In the genomic region with DNA sequence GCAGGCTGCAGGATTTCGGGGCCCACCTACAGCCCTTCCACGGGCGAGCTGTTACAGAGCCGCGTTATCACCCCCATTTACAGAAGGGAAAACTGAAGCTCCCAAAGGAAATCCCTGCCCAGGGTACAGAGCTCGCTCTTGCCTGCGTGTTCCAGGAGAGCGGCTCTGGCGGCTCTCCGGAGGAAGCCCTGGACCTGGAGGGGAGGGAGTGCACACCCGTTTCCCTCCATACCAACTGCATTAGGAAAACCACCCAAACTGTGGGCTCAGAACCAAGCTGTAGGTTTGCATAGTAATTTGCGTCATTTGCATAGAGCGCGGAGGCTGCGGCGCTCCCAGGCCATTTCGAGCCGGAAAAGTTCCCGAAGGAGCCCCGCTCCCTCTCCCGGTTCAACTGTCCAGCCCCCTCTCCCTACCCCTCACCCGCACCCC, we compare ENCODE assay signal across 8 cellular contexts. TPM values are rescaled to one million over a fixed set of nuclear protein-coding genes. Genes with fewer than 3 reads are reported as not detected.
A peak's percentile ranks its signal among the peaks of the same experiment; 100 is the strongest.
DNase-seq lines count a peak whose midpoint lies in the region; ATAC-seq, FAIRE-seq and TF ChIP-seq lines count a peak whose summit lies in the region.

No MANE protein-coding gene starts in this region.

- H3K36me3 ChIP-seq in SK-N-SH (replicated peaks in 1 of 2; ENCODE audit: control insufficient read depth in 1 of 2, insufficient read depth in 2 of 2, low read length in 1 of 2), result no peaks in the 10 kb centered on the region
- H3K36me3 ChIP-seq in endothelial cell of umbilical vein (ENCODE audit: control insufficient read depth in 2 of 2, extremely low read depth in 1 of 2, insufficient read depth in 2 of 2, low read length in 2 of 2), result no peaks in the 10 kb centered on the region
- H3K36me3 ChIP-seq in naive thymus-derived CD4-positive, alpha-beta T cell (ENCODE audit: control insufficient read depth in 2 of 3, insufficient read depth in 3 of 3, low read length in 3 of 3), result no peaks in the 10 kb centered on the region

- intact Hi-C loops in endothelial cell of umbilical vein (cut with micrococcal nuclease), result loop anchor here (1.0 to 10.0 kb wide), 12 partner anchors 24 to 606 kb away; no protein-coding TSS in a partner anchor
- intact Hi-C loops in naive thymus-derived CD4-positive, alpha-beta T cell (cut with micrococcal nuclease), result loop anchor here (1.0 to 5.0 kb wide), 12 partner anchors 24 to 632 kb away; a partner anchor contains a TSS

- DNase-seq in A549 (ENCODE audit: low read depth in 1 of 2, low spot score in 1 of 2) (peak in 1 of 2 experiments; percentile 68), SK-N-SH (no peak), endothelial cell of umbilical vein (ENCODE audit: low read depth, low spot score) (no peak), SKM-1 (lab: John Stamatoyannopoulos, UW; ENCODE audit: unreplicated experiment) (no peak)
- DNase-seq in naive thymus-derived CD4-positive, alpha-beta T cell, result no peak
- no peak for DNase-seq in NK-92 treated with Interleukin-12 subunit alpha and Interleukin-12 subunit beta, amount 100 ng/mL, for 24 hours (lab: John Stamatoyannopoulos, UW)

- H3K9me3 ChIP-seq in A549, result no peaks in the 10 kb centered on the region
- H3K9me3 ChIP-seq in SK-N-SH, result no peaks in the 10 kb centered on the region
- no peaks in the 10 kb centered on the region for H3K9me3 ChIP-seq in endothelial cell of umbilical vein (replicated peaks; ENCODE audit: control insufficient read depth, insufficient read depth, low read length)
- no peaks in the 10 kb centered on the region for H3K9me3 ChIP-seq in naive thymus-derived CD4-positive, alpha-beta T cell (ENCODE audit: control insufficient read depth in 2 of 3, low read length in 3 of 3)

- H3K27ac ChIP-seq in A549, result peak overlapping the region; percentile 94 to 95
- H3K27ac ChIP-seq in SK-N-SH (ENCODE audit: low read depth in 2 of 2, low read length in 1 of 2), result peak overlapping the region; percentile 70 to 94
- no peak overlapping the region for H3K27ac ChIP-seq in endothelial cell of umbilical vein (ENCODE audit: insufficient read depth, low read depth, low read length)
- H3K27ac ChIP-seq in naive thymus-derived CD4-positive, alpha-beta T cell (ENCODE audit: low read depth, low read length), result peak overlapping the region; percentile 82

- H3K4me2 ChIP-seq in A549 (peak overlapping the region; percentile 86), SK-N-SH (peak overlapping the region; percentile 98), endothelial cell of umbilical vein (ENCODE audit: insufficient read depth, low read length) (peak overlapping the region; percentile 70)

- POLR2A ChIA-PET in A549 (lab: Yijun Ruan, JAX) (interaction anchor here (0.5 to 1.8 kb wide), 16 partner anchors 26 to 284 kb away, joined by 3 to 8 read pairs (median 4); a partner anchor contains a TSS), SK-N-SH (lab: Yijun Ruan, JAX) (interaction anchor here (1.0 to 2.0 kb wide), 11 partner anchors 13 to 175 kb away, joined by 3 to 13 read pairs (median 4); a partner anchor contains a TSS), endothelial cell of umbilical vein (lab: Charles Lee) (interaction anchor here (0.7 to 1.2 kb wide), 5 partner anchors 10 to 1338 kb away, joined by 3 to 6 read pairs (median 3); no protein-coding TSS in a partner anchor)
- POLR2A ChIA-PET in naive thymus-derived CD4-positive, alpha-beta T cell (lab: Charles Lee), result interaction anchor here (0.6 to 2.3 kb wide), 11 partner anchors 10 to 284 kb away, joined by 3 to 6 read pairs (median 3); a partner anchor contains a TSS

- H3K27me3 ChIP-seq in SK-N-SH (ENCODE audit: insufficient read depth) (no peaks in the 10 kb centered on the region), endothelial cell of umbilical vein (ENCODE audit: control insufficient read depth in 2 of 2, insufficient read depth in 2 of 2, low read length in 2 of 2) (no peaks in the 10 kb centered on the region)
- H3K27me3 ChIP-seq in naive thymus-derived CD4-positive, alpha-beta T cell (ENCODE audit: control insufficient read depth in 2 of 2, insufficient read depth in 2 of 2, low read length in 2 of 2), result no peaks in the 10 kb centered on the region

- no peak for TF ChIP-seq EP300 in A549 (IDR thresholded peaks at IDR 0.05)
- TF ChIP-seq EP300 in SK-N-SH (IDR thresholded peaks at IDR 0.05; ENCODE audit: borderline replicate concordance in 1 of 2, low read depth in 1 of 2, low read length in 1 of 2), result no peak

- no peak for TF ChIP-seq POLR2A in A549 (IDR thresholded peaks at IDR 0.05; ENCODE audit: low read length)
- TF ChIP-seq POLR2A in endothelial cell of umbilical vein (IDR thresholded peaks at IDR 0.05; ENCODE audit: low read depth, low read length), result no peak

- peaks cover 9% of the 10 kb centered on the region for H3F3A ChIP-seq in SK-N-SH (replicated peaks; ENCODE audit: insufficient read depth)

- 1% methylated on average over 20 of the region's 22 CpGs for WGBS in A549 (ENCODE audit: missing lambda C conversion rate)
- under 1% methylated on average over 18 of the region's 22 CpGs for WGBS in SK-N-SH (ENCODE audit: low lambda C conversion rate)

- no peaks in the 10 kb centered on the region for H3K36me3 Mint-ChIP-seq in naive thymus-derived CD4-positive, alpha-beta T cell

- H3K9ac ChIP-seq in SK-N-SH (peak overlapping the region; percentile 82), endothelial cell of umbilical vein (replicated peaks; ENCODE audit: extremely low read depth, insufficient read depth, low read length) (no peak overlapping the region)

- peaks cover 0 to 7% (median 0%) of the 10 kb centered on the region in 5 donors for H3K27me3 Mint-ChIP-seq in naive thymus-derived CD4-positive, alpha-beta T cell

- H3K4me3 ChIP-seq in A549 (peak overlapping the region; percentile 69), GM08714 (ENCODE audit: low read length) (peak overlapping the region; percentile 58), SK-N-SH (ENCODE audit: low read depth in 2 of 2, low read length in 1 of 2) (peak overlapping the region; percentile 67 to 76), endothelial cell of umbilical vein (replicated peaks in 1 of 3; ENCODE audit: insufficient read depth in 1 of 3, low read depth in 1 of 3, low read length in 3 of 3) (peak overlapping the region; percentile 4 to 78 (median 55))
- H3K4me3 ChIP-seq in naive thymus-derived CD4-positive, alpha-beta T cell (ENCODE audit: low read length), result peak overlapping the region; percentile 68

- dilution Hi-C loops in endothelial cell of umbilical vein (cut with MboI; ENCODE audit: extremely low pct_ligation_motif_present, low sequenced_read_pairs), result no loop called here

- H3K9me1 ChIP-seq in endothelial cell of umbilical vein (replicated peaks; ENCODE audit: control insufficient read depth, extremely low read depth, insufficient read depth, low read length), result no peaks in the 10 kb centered on the region

- H3K4me3 Mint-ChIP-seq in naive thymus-derived CD4-positive, alpha-beta T cell, result peak overlapping the region; percentile 81 to 93 (median 92)

- H4K20me1 ChIP-seq in SK-N-SH (ENCODE audit: insufficient read depth) (no peaks in the 10 kb centered on the region), endothelial cell of umbilical vein (replicated peaks; ENCODE audit: control insufficient read depth, extremely low read depth, insufficient read depth, low read length) (no peaks in the 10 kb centered on the region)

- H2AFZ ChIP-seq in SK-N-SH (ENCODE audit: low read depth), result peak overlapping the region; percentile 79
- peak overlapping the region; percentile 72 for H2AFZ ChIP-seq in endothelial cell of umbilical vein (ENCODE audit: low read depth, low read length)

- no TSS peak for BruUV-seq in endothelial cell of umbilical vein (replicated peaks; lab: Mats Ljungman, UMichigan)

- TF ChIP-seq RAD21 in A549 (conservative IDR thresholded peaks at IDR 0.05 in 1 of 2, IDR thresholded peaks at IDR 0.05 in 1 of 2), result no peak
- TF ChIP-seq RAD21 in SK-N-SH (IDR thresholded peaks at IDR 0.05; ENCODE audit: low read length), result no peak

- H3K9me2 ChIP-seq in SK-N-SH, result no peaks in the 10 kb centered on the region

- H3K4me1 Mint-ChIP-seq in naive thymus-derived CD4-positive, alpha-beta T cell, result peaks cover 7 to 17% (median 9%) of the 10 kb centered on the region in 7 donors

- H3K9me3 Mint-ChIP-seq in naive thymus-derived CD4-positive, alpha-beta T cell, result no peaks in the 10 kb centered on the region

- no peak for FAIRE-seq in A549 (lab: Jason Lieb, UNC)
- no peak for FAIRE-seq in endothelial cell of umbilical vein (lab: Jason Lieb, UNC)

- CTCF ChIA-PET in A549 (lab: Yijun Ruan, JAX), result interaction anchor here (0.7 to 18.6 kb wide), 43 partner anchors 9 to 394 kb away, joined by 3 to 242 read pairs (median 5); a partner anchor contains a TSS
- CTCF ChIA-PET in SK-N-SH (lab: Yijun Ruan, JAX), result interaction anchor here (0.6 to 21.1 kb wide), 64 partner anchors 12 to 555 kb away, joined by 3 to 707 read pairs (median 5); a partner anchor contains a TSS
- CTCF ChIA-PET in endothelial cell of umbilical vein (lab: Charles Lee), result interaction anchor here (0.7 to 5.6 kb wide), 55 partner anchors 10 to 604 kb away, joined by 3 to 102 read pairs (median 7); a partner anchor contains a TSS
- CTCF ChIA-PET in naive thymus-derived CD4-positive, alpha-beta T cell (lab: Charles Lee), result interaction anchor here (0.6 to 6.4 kb wide), 33 partner anchors 10 to 394 kb away, joined by 3 to 70 read pairs (median 4); a partner anchor contains a TSS

- no peak for TF ChIP-seq CTCF in A549 (IDR thresholded peaks at IDR 0.05)
- TF ChIP-seq CTCF in SK-N-SH (IDR thresholded peaks at IDR 0.05), result no peak
- no peak for TF ChIP-seq CTCF in endothelial cell of umbilical vein (IDR thresholded peaks at IDR 0.05; ENCODE audit: extremely low read depth in 1 of 2, insufficient read depth in 1 of 2, low read depth in 1 of 2, low read length in 2 of 2)

- peak overlapping the region in 7 of 9 donors; percentile 88 to 94 (median 93) for H3K27ac Mint-ChIP-seq in naive thymus-derived CD4-positive, alpha-beta T cell

- peaks cover 13% of the 10 kb centered on the region for H3K4me1 ChIP-seq in A549
- peaks cover 4 to 59% of the 10 kb centered on the region in 2 experiments; a peak in 3 of 4 replicates for H3K4me1 ChIP-seq in SK-N-SH (ENCODE audit: control insufficient read depth in 1 of 2, insufficient read depth in 2 of 2, low read depth in 1 of 2, low read length in 1 of 2)
- peaks cover 4% of the 10 kb centered on the region for H3K4me1 ChIP-seq in endothelial cell of umbilical vein (ENCODE audit: control insufficient read depth, extremely low read depth, insufficient read depth, low read length)
- peaks cover 3 to 5% of the 10 kb centered on the region in 2 donors for H3K4me1 ChIP-seq in naive thymus-derived CD4-positive, alpha-beta T cell (ENCODE audit: control insufficient read depth in 2 of 2, insufficient read depth in 2 of 2, low read length in 2 of 2)

- ATAC-seq in A549 (peak; percentile 65 to 71), HG03159 (IDR thresholded peaks at IDR 0.05; ENCODE audit: unreplicated experiment) (peak; percentile 26)
- peak; percentile 51 for ATAC-seq in naive thymus-derived CD4-positive, alpha-beta T cell

- H3K79me2 ChIP-seq in SK-N-SH (ENCODE audit: insufficient read depth) (no peaks in the 10 kb centered on the region), endothelial cell of umbilical vein (ENCODE audit: control insufficient read depth, insufficient read depth, low read length) (no peaks in the 10 kb centered on the region)

RNA-seq across cellular contexts. Expression of a gene that starts 24.7 kb away (rescaled TPM):
- polyA plus RNA-seq in A549 (2011; rRNA removed) (2.3 and 2.7 TPM in 2 replicates), A549 (2017; fragmentation: RNase III; extraction: RNeasy Plus Mini Kit Qiagen cat#74134 plus additional on column Dnase treatment) (6.3 to 7.0 TPM (median 6.6 TPM) in 3 replicates), SK-N-SH (2012; rRNA removed) (10.6 and 13.0 TPM in 2 replicates), endothelial cell of umbilical vein (1.3 and 2.2 TPM in 2 replicates)
- 6.5 and 9.5 TPM in 2 replicates for polyA plus RNA-seq in A549 (2012; cell fraction: cytosol; rRNA removed)
- polyA plus RNA-seq in A549 (2012; cell fraction: nucleus; rRNA removed), result 28.3 and 34.0 TPM in 2 replicates
- polyA minus RNA-seq in A549 (2011; rRNA and poly(A)+ RNA removed), result 2.5 and 3.3 TPM in 2 replicates
- polyA plus RNA-seq in SK-N-SH (2012; cell fraction: cytosol; rRNA removed), result 4.3 and 8.4 TPM in 2 replicates
- polyA plus RNA-seq in SK-N-SH (2012; cell fraction: nucleus; rRNA removed), result 41.8 and 66.9 TPM in 2 replicates
- 1.5 and 3.1 TPM in 2 replicates for total RNA-seq in endothelial cell of umbilical vein
- 0.88 and 1.3 TPM in 2 replicates for polyA plus RNA-seq in endothelial cell of umbilical vein (2011; cell fraction: cytosol; rRNA removed)
- polyA plus RNA-seq in endothelial cell of umbilical vein (2011; cell fraction: nucleus; rRNA removed), result 4.9 and 5.7 TPM in 2 replicates
- polyA plus RNA-seq in endothelial cell of umbilical vein (2012), result 1.1 and 2.2 TPM in 2 replicates
- polyA minus RNA-seq in endothelial cell of umbilical vein, result 1.1 and 1.4 TPM in 2 replicates
- polyA minus RNA-seq in endothelial cell of umbilical vein (2011; cell fraction: cytosol; rRNA and poly(A)+ RNA removed), result 1.3 TPM
- 1.0 and 1.6 TPM in 2 replicates for polyA minus RNA-seq in endothelial cell of umbilical vein (2011; cell fraction: nucleus; rRNA and poly(A)+ RNA removed)
- total RNA-seq in naive thymus-derived CD4-positive, alpha-beta T cell, result 1 to 10 TPM in 1 of 5 experiments, under 1 TPM in 4; 0.11 to 4.3 (median 0.43) TPM
- polyA plus RNA-seq in naive thymus-derived CD4-positive, alpha-beta T cell, result not detected

RNA-seq across cellular contexts. Expression of a gene that starts 27.0 kb away (rescaled TPM):
- polyA plus RNA-seq in A549 (2011; rRNA removed) (0.98 and 1.2 TPM in 2 replicates), A549 (2017; fragmentation: RNase III; extraction: RNeasy Plus Mini Kit Qiagen cat#74134 plus additional on column Dnase treatment) (4.8 to 6.4 TPM (median 5.5 TPM) in 3 replicates), SK-N-SH (2012; rRNA removed) (10.7 and 12.5 TPM in 2 replicates), endothelial cell of umbilical vein (33.0 and 40.1 TPM in 2 replicates)
- polyA plus RNA-seq in A549 (2012; cell fraction: cytosol; rRNA removed), result 1.2 and 2.4 TPM in 2 replicates
- 5.9 and 7.2 TPM in 2 replicates for polyA plus RNA-seq in A549 (2012; cell fraction: nucleus; rRNA removed)
- 1.7 and 1.8 TPM in 2 replicates for polyA minus RNA-seq in A549 (2011; rRNA and poly(A)+ RNA removed)
- polyA plus RNA-seq in SK-N-SH (2012; cell fraction: cytosol; rRNA removed), result 3.8 and 5.7 TPM in 2 replicates
- 42.6 and 46.9 TPM in 2 replicates for polyA plus RNA-seq in SK-N-SH (2012; cell fraction: nucleus; rRNA removed)
- 0.27 and 24.9 TPM in 2 replicates for total RNA-seq in endothelial cell of umbilical vein
- 31.3 and 34.9 TPM in 2 replicates for polyA plus RNA-seq in endothelial cell of umbilical vein (2011; cell fraction: cytosol; rRNA removed)
- polyA plus RNA-seq in endothelial cell of umbilical vein (2011; cell fraction: nucleus; rRNA removed), result 110 and 135 TPM in 2 replicates
- polyA plus RNA-seq in endothelial cell of umbilical vein (2012), result 34.7 and 35.9 TPM in 2 replicates
- 20.7 and 21.7 TPM in 2 replicates for polyA minus RNA-seq in endothelial cell of umbilical vein
- not detected for polyA minus RNA-seq in endothelial cell of umbilical vein (2011; cell fraction: cytosol; rRNA and poly(A)+ RNA removed)
- polyA minus RNA-seq in endothelial cell of umbilical vein (2011; cell fraction: nucleus; rRNA and poly(A)+ RNA removed), result 23.3 and 33.4 TPM in 2 replicates
- under 1 TPM in 2 of 5 experiments, not detected in 3; 0.21 to 0.38 TPM for total RNA-seq in naive thymus-derived CD4-positive, alpha-beta T cell
- polyA plus RNA-seq in naive thymus-derived CD4-positive, alpha-beta T cell, result not detected
